ENCODE assay signal across 26 cellular contexts in genomic region chr6:156996265-156996664, GRCh38.
"Had no signal": no experiment of that assay in that cellular context is flagged by ENCODE, and none has a peak within 500 bp of the region (broad histone marks: within the 10 kb centered on the region; RNA-seq: fewer than 3 reads in every experiment).

No MANE protein-coding gene starts in this region.

- H2AFZ ChIP-seq: neural progenitor cell, parathyroid adenoma had no signal

- H3K9me3 ChIP-seq: gastrocnemius medialis, left lung, thoracic aorta, tibial nerve, upper lobe of left lung had no signal

- FAIRE-seq: colon, urothelium cell line had no signal

- H3K36me3 Mint-ChIP-seq: stimulated activated effector memory CD8-positive, alpha-beta T cell treated with anti-CD3 and anti-CD28 coated beads, Interleukin-12 subunit alpha, Interleukin-12 subunit beta, amount 100 ng/mL, for 72 hours had no signal

- H3K9ac ChIP-seq: neural progenitor cell, parathyroid adenoma had no signal

- H3K36me3 ChIP-seq: gastrocnemius medialis, left lung, neural progenitor cell, tibial nerve, upper lobe of left lung had no signal

- H3K4me2 ChIP-seq: neural progenitor cell had no signal

- H3K4me3 Mint-ChIP-seq: naive thymus-derived CD4-positive, alpha-beta T cell; nephron; neural progenitor cell; stimulated activated effector memory CD8-positive, alpha-beta T cell treated with anti-CD3 and anti-CD28 coated beads, Interleukin-12 subunit alpha, Interleukin-12 subunit beta, amount 100 ng/mL, for 72 hours had no signal

- ATAC-seq: esophagus mucosa; gastrocnemius medialis; left cardiac atrium; left lung; naive thymus-derived CD4-positive, alpha-beta T cell; sciatic nerve; stimulated activated effector memory CD8-positive, alpha-beta T cell treated with anti-CD3 and anti-CD28 coated beads, Interleukin-12 subunit alpha, Interleukin-12 subunit beta, amount 100 ng/mL, for 72 hours had no signal

- H3K9me3 Mint-ChIP-seq: naive thymus-derived CD4-positive, alpha-beta T cell; nephron; neural progenitor cell; stimulated activated effector memory CD8-positive, alpha-beta T cell treated with anti-CD3 and anti-CD28 coated beads, Interleukin-12 subunit alpha, Interleukin-12 subunit beta, amount 100 ng/mL, for 72 hours had no signal

- H3K27ac ChIP-seq: dorsolateral prefrontal cortex, epithelial cell of prostate, left lung, neural progenitor cell, parathyroid adenoma, thoracic aorta, tibial nerve, upper lobe of left lung had no signal

- H3K27me3 ChIP-seq: dorsolateral prefrontal cortex, gastrocnemius medialis, left lung, neural progenitor cell, tibial nerve, upper lobe of left lung had no signal

- H3K27me3 Mint-ChIP-seq: naive thymus-derived CD4-positive, alpha-beta T cell; progenitor cell of endocrine pancreas had no signal

- H3K4me3 ChIP-seq: dorsolateral prefrontal cortex, gastrocnemius medialis, left lung, neural progenitor cell, thoracic aorta, tibial nerve, upper lobe of left lung had no signal

- H3K27ac Mint-ChIP-seq: nephron; neural progenitor cell; progenitor cell of endocrine pancreas; stimulated activated effector memory CD8-positive, alpha-beta T cell treated with anti-CD3 and anti-CD28 coated beads, Interleukin-12 subunit alpha, Interleukin-12 subunit beta, amount 100 ng/mL, for 72 hours had no signal

- DNase-seq: dorsolateral prefrontal cortex; effector CD4-positive, alpha-beta T cell; foreskin fibroblast; gastrocnemius medialis; head of caudate nucleus; left cardiac atrium; left lung; mesenchymal stem cell; midbrain; naive thymus-derived CD4-positive, alpha-beta T cell; stimulated activated CD4-positive, alpha-beta T cell treated with anti-CD3 and anti-CD28 coated beads, Interleukin-2, amount 100 ng/mL, for 24 hours; stimulated activated CD4-positive, alpha-beta T cell treated with anti-CD3 and anti-CD28 coated beads, Interleukin-4, amount 100 ng/mL, for 24 hours; stimulated activated naive CD4-positive, alpha-beta T cell treated with Interleukin-2 at 50 U/mL for 16 hours; upper lobe of left lung had no signal
